ENCODE assay signal across 10 cellular contexts in genomic region chr16:15960124-15960971, GRCh38. TPM values are rescaled to one million over a fixed set of nuclear protein-coding genes. Genes with fewer than 3 reads are reported as not detected.
A peak's percentile ranks its signal among the peaks of the same experiment; 100 is the strongest.
DNase-seq lines count a peak whose midpoint lies in the region; ATAC-seq and TF ChIP-seq lines count a peak whose summit lies in the region.
"Had no signal": no experiment of that assay in that cellular context is flagged by ENCODE, and none has a peak within 500 bp of the region (broad histone marks: within the 10 kb centered on the region; RNA-seq: fewer than 3 reads in every experiment).

No MANE protein-coding gene starts in this region.

- CTCF ChIA-PET in CD4-positive, alpha-beta T cell (lab: Charles Lee): no interaction called here
- CTCF ChIA-PET in naive thymus-derived CD4-positive, alpha-beta T cell (lab: Charles Lee): interaction anchor here (1.1 kb wide), 1 partner anchor 81 kb away, joined by 3 read pairs; no protein-coding TSS in a partner anchor

- peaks cover 7% of the 10 kb centered on the region for H3K36me3 Mint-ChIP-seq in CD4-positive, alpha-beta T cell (ENCODE audit: low read depth)
- peaks cover 38% of the 10 kb centered on the region for H3K36me3 Mint-ChIP-seq in activated naive CD8-positive, alpha-beta T cell treated with anti-CD3 and anti-CD28 coated beads, Interleukin-2, amount 50 U/mL, for 24 hours (ENCODE audit: low read depth)
- H3K36me3 Mint-ChIP-seq in naive thymus-derived CD4-positive, alpha-beta T cell: peaks cover 0 to 48% (median 9%) of the 10 kb centered on the region in 5 donors

- H3K4me3 Mint-ChIP-seq in CD4-positive, alpha-beta T cell: peak overlapping the region; percentile 73
- H3K4me3 Mint-ChIP-seq in activated naive CD8-positive, alpha-beta T cell treated with anti-CD3 and anti-CD28 coated beads, Interleukin-2, amount 50 U/mL, for 24 hours: peak overlapping the region; percentile 83
- H3K4me3 Mint-ChIP-seq in naive thymus-derived CD4-positive, alpha-beta T cell: peak overlapping the region; percentile 54 to 92 (median 86)

- H3K9me3 ChIP-seq in CD4-positive, alpha-beta T cell (ENCODE audit: control insufficient read depth, low read length): no peaks in the 10 kb centered on the region
- no peaks in the 10 kb centered on the region for H3K9me3 ChIP-seq in naive thymus-derived CD4-positive, alpha-beta T cell (ENCODE audit: control insufficient read depth in 2 of 3, low read length in 3 of 3)

- no peaks in the 10 kb centered on the region for H3K9me3 Mint-ChIP-seq in CD4-positive, alpha-beta T cell
- peaks cover 18% of the 10 kb centered on the region for H3K9me3 Mint-ChIP-seq in activated naive CD8-positive, alpha-beta T cell treated with anti-CD3 and anti-CD28 coated beads, Interleukin-2, amount 50 U/mL, for 24 hours
- H3K9me3 Mint-ChIP-seq in naive thymus-derived CD4-positive, alpha-beta T cell: peaks cover 0 to 16% (median 2%) of the 10 kb centered on the region in 11 donors

- intact Hi-C loops in CD4-positive, alpha-beta T cell (cut with DNase I, micrococcal nuclease): loop anchor here in 1 of 2 experiments (1.0 kb wide), 1 partner anchor 11 kb away; the partner anchor contains the start of gene ABCC1
- intact Hi-C loops in naive thymus-derived CD4-positive, alpha-beta T cell (cut with micrococcal nuclease): loop anchor here (2.0 to 10.0 kb wide), 7 partner anchors 37 to 1404 kb away; partner anchors contain the start of genes BFAR (in 1 of the 2), MARF1 (in 1 of the 2) and PARN (in 1 of the 2)

- TF ChIP-seq CTCF in CD4-positive, alpha-beta T cell (IDR thresholded peaks at IDR 0.05): no peak

- ATAC-seq in CD4-positive, alpha-beta T cell (ENCODE audit: poor library complexity): no peak
- no peak for ATAC-seq in activated naive CD8-positive, alpha-beta T cell treated with anti-CD3 and anti-CD28 coated beads, Interleukin-2, amount 50 U/mL, for 24 hours
- ATAC-seq in naive thymus-derived CD4-positive, alpha-beta T cell: peak; percentile 2

- peak overlapping the region; percentile 86 for H3K27ac ChIP-seq in CD4-positive, alpha-beta T cell (ENCODE audit: low read depth, low read length)
- H3K27ac ChIP-seq in naive thymus-derived CD4-positive, alpha-beta T cell (ENCODE audit: low read depth, low read length): peak overlapping the region; percentile 91
- H3K27ac ChIP-seq: epithelial cell of prostate had no signal

- H3K27me3 ChIP-seq in CD4-positive, alpha-beta T cell (ENCODE audit: control insufficient read depth, insufficient read depth, low read length): no peaks in the 10 kb centered on the region
- no peaks in the 10 kb centered on the region for H3K27me3 ChIP-seq in naive thymus-derived CD4-positive, alpha-beta T cell (ENCODE audit: control insufficient read depth in 2 of 2, insufficient read depth in 2 of 2, low read length in 2 of 2)

- POLR2A ChIA-PET in CD4-positive, alpha-beta T cell (lab: Charles Lee): interaction anchor here (0.6 to 2.5 kb wide), 3 partner anchors 10 to 72 kb away, joined by 3 to 17 read pairs (median 14); partner anchors contain the start of gene CEP20
- POLR2A ChIA-PET in naive thymus-derived CD4-positive, alpha-beta T cell (lab: Charles Lee): interaction anchor here (2.9 to 3.2 kb wide), 2 partner anchors 10 to 72 kb away, joined by 14 to 33 read pairs; partner anchors contain the start of genes ABCC1 and CEP20

- H3K4me1 Mint-ChIP-seq in CD4-positive, alpha-beta T cell (ENCODE audit: low read depth): peaks cover 80% of the 10 kb centered on the region
- peaks cover 90% of the 10 kb centered on the region for H3K4me1 Mint-ChIP-seq in activated naive CD8-positive, alpha-beta T cell treated with anti-CD3 and anti-CD28 coated beads, Interleukin-2, amount 50 U/mL, for 24 hours
- H3K4me1 Mint-ChIP-seq in naive thymus-derived CD4-positive, alpha-beta T cell: peaks cover 28 to 86% (median 79%) of the 10 kb centered on the region in 7 donors

- peaks cover 32 to 39% of the 10 kb centered on the region in 2 donors for H3K4me1 ChIP-seq in naive thymus-derived CD4-positive, alpha-beta T cell (ENCODE audit: control insufficient read depth in 2 of 2, insufficient read depth in 2 of 2, low read length in 2 of 2)

- H3K36me3 ChIP-seq in naive thymus-derived CD4-positive, alpha-beta T cell (ENCODE audit: control insufficient read depth in 2 of 3, insufficient read depth in 3 of 3, low read length in 3 of 3): no peaks in the 10 kb centered on the region

- no peaks in the 10 kb centered on the region for H3K27me3 Mint-ChIP-seq in CD4-positive, alpha-beta T cell
- no peaks in the 10 kb centered on the region for H3K27me3 Mint-ChIP-seq in activated naive CD8-positive, alpha-beta T cell treated with anti-CD3 and anti-CD28 coated beads, Interleukin-2, amount 50 U/mL, for 24 hours
- H3K27me3 Mint-ChIP-seq in naive thymus-derived CD4-positive, alpha-beta T cell: no peaks in the 10 kb centered on the region

- no peak for DNase-seq in CD4-positive, alpha-beta T cell
- no peak for DNase-seq in Jurkat, Clone E6-1 (ENCODE audit: low read depth, low spot score)
- DNase-seq in activated naive CD8-positive, alpha-beta T cell treated with anti-CD3 and anti-CD28 coated beads, Interleukin-2, amount 50 U/mL, for 24 hours: no peak
- peak in 1 of 9 donors; percentile 36 for DNase-seq in naive thymus-derived CD4-positive, alpha-beta T cell
- DNase-seq in NOMO-1 treated with DMSO at 0.1 percent for 48 hours (lab: John Stamatoyannopoulos, UW; ENCODE audit: unreplicated experiment) (no peak), amniotic stem cell (lab: John Stamatoyannopoulos, UW) (no peak), NOMO-1 treated with dmso at 0.1 percent for 144 hours (lab: John Stamatoyannopoulos, UW; ENCODE audit: unreplicated experiment) (no peak)
- no peak for DNase-seq in activated CD4-positive, alpha-beta T cell treated with anti-CD3 and anti-CD28 coated beads, Interleukin-2, amount 50 U/mL, for 4 hours
- DNase-seq: NCI-H1694 treated with DMSO at 0.1 percent for 48 hours had no signal

- peak overlapping the region; percentile 11 for H3K4me3 ChIP-seq in Jurkat, Clone E6-1 (ENCODE audit: low read length)
- no peak overlapping the region for H3K4me3 ChIP-seq in naive thymus-derived CD4-positive, alpha-beta T cell (ENCODE audit: low read length)

- peak overlapping the region; percentile 89 for H3K27ac Mint-ChIP-seq in CD4-positive, alpha-beta T cell
- peak overlapping the region; percentile 99 for H3K27ac Mint-ChIP-seq in activated naive CD8-positive, alpha-beta T cell treated with anti-CD3 and anti-CD28 coated beads, Interleukin-2, amount 50 U/mL, for 24 hours
- peak overlapping the region; percentile 96 to 99 (median 98) for H3K27ac Mint-ChIP-seq in naive thymus-derived CD4-positive, alpha-beta T cell

RNA-seq across cellular contexts. Expression of gene ABCC1, which starts 10.9 kb away (rescaled TPM):
- total RNA-seq in CD4-positive, alpha-beta T cell: 10 to 100 TPM; 42.9 to 44.8 TPM
- polyA plus RNA-seq in Jurkat, Clone E6-1 (2012; ENCODE audit: insufficient read depth, insufficient read length): 30.1 TPM
- 10 to 100 TPM; 57.3 to 95.8 (median 64.1) TPM for total RNA-seq in naive thymus-derived CD4-positive, alpha-beta T cell
- polyA plus RNA-seq in naive thymus-derived CD4-positive, alpha-beta T cell: 1 to 10 TPM; 4.8 to 7.9 TPM
